9 cellular contexts compared by ENCODE assay signal in the genomic region with DNA sequence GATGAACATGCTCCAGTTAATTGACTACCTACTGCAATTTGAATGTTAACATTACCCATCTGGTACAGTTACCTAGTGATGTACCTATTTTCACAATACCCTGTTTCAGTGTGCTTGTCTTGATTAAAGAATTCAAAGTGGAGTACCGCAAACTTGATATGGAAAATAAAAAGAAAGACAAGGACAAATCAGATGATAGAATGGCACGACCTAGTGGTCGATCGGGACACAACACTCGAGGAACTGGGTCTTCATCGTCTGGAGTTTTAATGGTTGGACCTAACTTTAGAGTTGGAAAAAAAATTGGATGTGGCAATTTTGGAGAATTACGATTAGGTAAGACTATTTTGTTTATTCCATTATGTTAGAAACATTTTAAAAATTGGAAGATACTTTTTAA. TPM values are rescaled to one million over a fixed set of nuclear protein-coding genes. Genes with fewer than 3 reads are reported as not detected.
DNase-seq lines count a peak whose midpoint lies in the region; ATAC-seq, FAIRE-seq and TF ChIP-seq lines count a peak whose summit lies in the region.
"Had no signal": no experiment of that assay in that cellular context is flagged by ENCODE, and none has a peak within 500 bp of the region (broad histone marks: within the 10 kb centered on the region; RNA-seq: fewer than 3 reads in every experiment).

No MANE protein-coding gene starts in this region.

- peaks cover 59% of the 10 kb centered on the region for H3K79me2 ChIP-seq in keratinocyte (ENCODE audit: control insufficient read depth, insufficient read depth, low read length)

- peaks cover 7% of the 10 kb centered on the region for H4K20me1 ChIP-seq in keratinocyte (ENCODE audit: control insufficient read depth, extremely low read depth, insufficient read depth, low read length)

- H3K9ac ChIP-seq in keratinocyte (ENCODE audit: control insufficient read depth, extremely low read depth, insufficient read depth, low read length) = no peak overlapping the region

- FAIRE-seq in keratinocyte (lab: Jason Lieb, UNC) = no peak

- no peaks in the 10 kb centered on the region for H3K9me3 ChIP-seq in keratinocyte (ENCODE audit: control insufficient read depth, low read depth, low read length)

- peaks cover 7% of the 10 kb centered on the region for H3K4me1 ChIP-seq in keratinocyte (ENCODE audit: control insufficient read depth, extremely low read depth, insufficient read depth, low read length)

- POLR2A ChIA-PET in WTC11 (lab: Charles Lee) = no interaction called here

- no peak overlapping the region for H3K4me3 ChIP-seq in keratinocyte (ENCODE audit: control insufficient read depth in 2 of 3, extremely low read depth in 1 of 3, insufficient read depth in 2 of 3, low read depth in 1 of 3, low read length in 3 of 3)
- H3K4me3 ChIP-seq in coronary artery = no peak overlapping the region

- peaks cover 7% of the 10 kb centered on the region for H3K9me3 Mint-ChIP-seq in WTC11
- H3K9me3 Mint-ChIP-seq: T-helper 2 cell treated with Interferon-gamma antibody and Interleukin-4, amounts not matched to agents 5 μg/mL and 100 μg/mL, for 36 hours had no signal

- no peak overlapping the region for H3K4me3 Mint-ChIP-seq in WTC11
- H3K4me3 Mint-ChIP-seq: T-helper 2 cell treated with Interferon-gamma antibody and Interleukin-4, amounts not matched to agents 5 μg/mL and 100 μg/mL, for 36 hours had no signal

- TF ChIP-seq CTCF in C4-2B (conservative IDR thresholded peaks at IDR 0.05) = peak; percentile 52
- peak; percentile 49; the same call in 1 of the 2 replicates for TF ChIP-seq CTCF in WTC11 (IDR thresholded peaks at IDR 0.05)
- TF ChIP-seq CTCF in keratinocyte (optimal IDR thresholded peaks at IDR 0.05 in 1 of 3, IDR thresholded peaks at IDR 0.05 in 1 of 3, conservative IDR thresholded peaks at IDR 0.05 in 1 of 3; ENCODE audit: extremely low read depth in 1 of 3, insufficient read depth in 2 of 3, low read length in 3 of 3) = peak in 2 of 3 experiments; percentile 49 to 52
- TF ChIP-seq CTCF in coronary artery (IDR thresholded peaks at IDR 0.05) = no peak

- peaks cover 10% of the 10 kb centered on the region for H3K36me3 Mint-ChIP-seq in WTC11

- no peaks in the 10 kb centered on the region for H3K27me3 ChIP-seq in keratinocyte (ENCODE audit: control insufficient read depth, extremely low read depth, insufficient read depth, low read length)

- H3K4me2 ChIP-seq in keratinocyte (ENCODE audit: control insufficient read depth, extremely low read depth, insufficient read depth, low read depth, low read length) = no peak overlapping the region

- ATAC-seq in WTC11 = peak; percentile 41; the same call in 1 of the 2 replicates

- peaks cover 18% of the 10 kb centered on the region for H3K4me1 Mint-ChIP-seq in WTC11

- H2AFZ ChIP-seq in keratinocyte (ENCODE audit: control insufficient read depth, low read length) = no peak overlapping the region

- H3K27me3 Mint-ChIP-seq in WTC11 (ENCODE audit: low read depth) = no peaks in the 10 kb centered on the region

- H3K27ac ChIP-seq in C4-2B = no peak overlapping the region
- H3K27ac ChIP-seq in keratinocyte (ENCODE audit: control insufficient read depth, insufficient read depth, low read length) = no peak overlapping the region
- H3K27ac ChIP-seq in coronary artery = no peak overlapping the region

- CTCF ChIA-PET in WTC11 (lab: Charles Lee) = interaction anchor here (1.0 kb wide), 1 partner anchor 49 kb away, joined by 3 read pairs; no protein-coding TSS in a partner anchor

- dilution Hi-C loops in keratinocyte (cut with MboI; ENCODE audit: extremely low pct_ligation_motif_present, low sequenced_read_pairs) = no loop called here

- DNase-seq in HT-29 (ENCODE audit: low spot score) = peak; percentile 83
- DNase-seq in WTC11 (ENCODE audit: low spot score) = peak; percentile 26
- DNase-seq in keratinocyte (ENCODE audit: low read depth, low spot score) = no peak
- no peak for DNase-seq in DMS114 treated with DMSO at 0.1 percent for 48 hours (lab: John Stamatoyannopoulos, UW; ENCODE audit: unreplicated experiment)
- DNase-seq in T1000 (lab: John Stamatoyannopoulos, UW) = no peak
- DNase-seq in HCEC 1CT = no peak
- no peak for DNase-seq in coronary artery (ENCODE audit: low spot score)

- H3K27ac Mint-ChIP-seq in WTC11 = no peak overlapping the region
- H3K27ac Mint-ChIP-seq: T-helper 2 cell treated with Interferon-gamma antibody and Interleukin-4, amounts not matched to agents 5 μg/mL and 100 μg/mL, for 36 hours had no signal

- peaks cover 0 to 2% of the 10 kb centered on the region in 2 experiments for H3K36me3 ChIP-seq in keratinocyte (ENCODE audit: control insufficient read depth in 2 of 2, extremely low read depth in 1 of 2, insufficient read depth in 2 of 2, low read length in 2 of 2)

- peaks cover 3% of the 10 kb centered on the region for H3K9me1 ChIP-seq in keratinocyte (ENCODE audit: control insufficient read depth, extremely low read depth, insufficient read depth, low read length)

TF ChIP-seq in WTC11, 78 proteins besides CTCF, POLR2A, EP300 and RAD21:
- no peak for TF ChIP-seq ZNF317 (CRISPR knock-in tag; IDR thresholded peaks at IDR 0.05; ENCODE audit: borderline replicate concordance, low read depth)
- TF ChIP-seq ZNF416 (CRISPR knock-in tag; IDR thresholded peaks at IDR 0.05) = no peak
- no peak for TF ChIP-seq GRHL2 (CRISPR knock-in tag; IDR thresholded peaks at IDR 0.05; ENCODE audit: insufficient replicate concordance, severe bottlenecking)
- TF ChIP-seq ZNF121 (CRISPR knock-in tag; IDR thresholded peaks at IDR 0.05) = no peak
- TF ChIP-seq JAZF1 (CRISPR knock-in tag; IDR thresholded peaks at IDR 0.05) = no peak
- no peak for TF ChIP-seq MYBL2 (CRISPR knock-in tag; IDR thresholded peaks at IDR 0.05)
- TF ChIP-seq, protein P1, sequence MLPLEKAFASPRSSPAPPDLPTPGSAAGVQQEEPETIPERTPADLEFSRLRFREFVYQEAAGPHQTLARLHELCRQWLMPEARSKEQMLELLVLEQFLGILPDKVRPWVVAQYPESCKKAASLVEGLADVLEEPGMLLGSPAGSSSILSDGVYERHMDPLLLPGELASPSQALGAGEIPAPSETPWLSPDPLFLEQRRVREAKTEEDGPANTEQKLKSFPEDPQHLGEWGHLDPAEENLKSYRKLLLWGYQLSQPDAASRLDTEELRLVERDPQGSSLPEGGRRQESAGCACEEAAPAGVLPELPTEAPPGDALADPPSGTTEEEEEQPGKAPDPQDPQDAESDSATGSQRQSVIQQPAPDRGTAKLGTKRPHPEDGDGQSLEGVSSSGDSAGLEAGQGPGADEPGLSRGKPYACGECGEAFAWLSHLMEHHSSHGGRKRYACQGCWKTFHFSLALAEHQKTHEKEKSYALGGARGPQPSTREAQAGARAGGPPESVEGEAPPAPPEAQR (CRISPR knock-in tag; IDR thresholded peaks at IDR 0.05) = no peak

RNA-seq across cellular contexts. Expression of gene CSNK1G3, which starts 33.5 kb away (rescaled TPM):
- 18.4 and 21.3 TPM in 2 replicates for total RNA-seq in HT-29 (2014; rRNA removed; shearing (Covaris generic))
- 50.6 to 53.1 TPM (median 51.2 TPM) in 3 replicates for total RNA-seq in WTC11 (2021)
- 18.3 to 34.0 TPM (median 22.2 TPM) in 3 replicates for polyA plus RNA-seq in keratinocyte
- polyA plus RNA-seq in keratinocyte (2011; ENCODE audit: low read depth) = 54.2 TPM
- polyA plus RNA-seq in keratinocyte (2011; cell fraction: cytosol; rRNA removed) = 17.8 and 33.8 TPM in 2 replicates
- polyA plus RNA-seq in keratinocyte (2011; cell fraction: nucleus; rRNA removed) = 20.2 and 24.0 TPM in 2 replicates
- 19.3 and 23.2 TPM in 2 replicates for polyA plus RNA-seq in keratinocyte (2012; ENCODE audit: low replicate concordance)
- 6.5 to 48.5 TPM (median 19.2 TPM) in 3 replicates for polyA minus RNA-seq in keratinocyte
- 61.4 TPM for polyA minus RNA-seq in keratinocyte (2011; cell fraction: cytosol; rRNA and poly(A)+ RNA removed)
- polyA minus RNA-seq in keratinocyte (2011; cell fraction: nucleus; rRNA and poly(A)+ RNA removed) = 21.7 and 39.4 TPM in 2 replicates

Comparison
In these comparisons a context has a peak if more than half of its experiments do, and no peak if none do; other contexts are left out.
1. DNase-seq: peak in HT-29 (single experiment) and WTC11 (single experiment); none in keratinocyte (single experiment), DMS114 treated with DMSO at 0.1 percent for 48 hours (single experiment), T1000 (single experiment), HCEC 1CT (single experiment) and coronary artery (single experiment).